10 cellular contexts compared by ENCODE assay signal in the genomic region with DNA sequence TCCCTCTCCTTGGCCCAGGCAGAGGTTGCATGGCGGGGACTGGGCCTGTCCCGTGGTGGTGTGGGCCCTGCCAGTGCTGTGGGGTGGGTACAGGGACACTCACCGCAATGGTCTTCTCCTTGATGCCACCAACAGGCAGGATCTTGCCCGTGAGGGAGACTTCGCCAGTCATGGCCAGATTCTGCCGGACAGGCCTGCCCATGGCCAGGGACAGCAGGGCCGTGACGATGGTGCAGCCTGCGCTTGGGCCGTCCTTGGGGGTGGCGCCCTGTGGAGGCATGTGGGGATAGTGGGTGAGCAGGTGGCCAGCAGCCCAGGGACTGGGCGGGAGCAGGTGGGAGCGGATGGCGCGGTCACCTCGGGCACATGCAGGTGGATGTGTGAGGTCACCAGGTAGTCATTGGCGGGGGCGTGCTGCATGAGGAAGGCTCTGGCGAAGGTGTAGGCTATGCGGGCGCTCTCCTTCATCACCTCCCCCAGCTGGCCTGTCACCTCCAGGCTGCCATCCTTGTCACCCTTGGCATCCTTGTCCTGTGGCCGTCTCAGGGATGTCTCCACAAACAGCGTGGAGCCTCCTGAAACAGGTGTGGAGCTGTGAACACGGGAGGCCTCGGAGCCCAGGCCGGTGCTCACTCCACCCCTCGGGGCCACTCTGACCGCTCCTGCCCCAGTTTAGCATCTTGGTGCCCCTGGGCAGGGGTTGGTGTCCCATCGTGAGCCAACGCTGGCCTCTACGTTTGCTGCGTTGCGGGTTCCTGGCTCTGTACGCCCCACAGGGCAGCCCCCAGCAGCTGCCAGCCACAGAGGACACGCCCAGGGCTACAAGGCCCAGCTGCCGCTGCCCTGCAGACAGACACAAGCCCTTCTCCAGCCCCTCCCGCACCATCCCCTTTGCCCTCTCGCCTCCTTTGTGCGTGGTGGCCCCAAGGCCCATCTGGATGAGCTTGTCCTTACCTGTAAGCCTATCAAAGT. TPM values are rescaled to one million over a fixed set of nuclear protein-coding genes. Genes with fewer than 3 reads are reported as not detected.
DNase-seq lines count a peak whose midpoint lies in the region; FAIRE-seq lines count a peak whose summit lies in the region.
"Had no signal": no experiment of that assay in that cellular context is flagged by ENCODE, and none has a peak within 500 bp of the region (broad histone marks: within the 10 kb centered on the region; RNA-seq: fewer than 3 reads in every experiment).

No MANE protein-coding gene starts in this region.

- H2BK12ac ChIP-seq in trophoblast cell (ENCODE audit: low read length), result no peak overlapping the region

- H3K27me3 Mint-ChIP-seq in activated naive CD8-positive, alpha-beta T cell treated with anti-CD3 and anti-CD28 coated beads for 36 hours, result peaks cover 15% of the 10 kb centered on the region

- H2AK5ac ChIP-seq in trophoblast cell (ENCODE audit: low read length), result no peak overlapping the region

- no peak overlapping the region for H4K91ac ChIP-seq in trophoblast cell (ENCODE audit: low read depth, low read length)

- WGBS in trophoblast cell (ENCODE audit: extremely low coverage, insufficient coverage, insufficient read length), result no CpG with 5 or more reads among the region's 39 CpGs

- peak overlapping the region; percentile 3 for H2AFZ ChIP-seq in trophoblast cell (ENCODE audit: insufficient read depth, low read length, poor library complexity)

- peak overlapping the region; percentile 99 for H3K27ac Mint-ChIP-seq in activated naive CD8-positive, alpha-beta T cell treated with anti-CD3 and anti-CD28 coated beads for 36 hours

- no peak for FAIRE-seq in GM19239 (lab: Jason Lieb, UNC)
- FAIRE-seq: A204.1 had no signal

- DNase-seq in DMS53 (lab: John Stamatoyannopoulos, UW), result peak; percentile 37
- no peak for DNase-seq in DMS53 treated with DMSO at 0.1 percent for 48 hours (lab: John Stamatoyannopoulos, UW; ENCODE audit: unreplicated experiment)
- peak; percentile 34 for DNase-seq in HT1080 (ENCODE audit: low read depth)
- DNase-seq in activated naive CD8-positive, alpha-beta T cell treated with anti-CD3 and anti-CD28 coated beads for 36 hours, result peak; percentile 43
- DNase-seq in trophoblast cell, result peak; percentile 48 to 60
- no peak for DNase-seq in NCI-H774 (lab: John Stamatoyannopoulos, UW)
- no peak for DNase-seq in NCI-H2029 (lab: John Stamatoyannopoulos, UW)
- DNase-seq in GM19239 (ENCODE audit: insufficient read length, low spot score), result no peak
- DNase-seq: NCI-H2227 treated with DMSO at 0.1 percent for 48 hours had no signal

- H3K9ac ChIP-seq in trophoblast cell (ENCODE audit: low read length), result no peak overlapping the region

- peaks cover 6 to 8% of the 10 kb centered on the region in 2 experiments for H3K4me1 ChIP-seq in trophoblast cell (ENCODE audit: control insufficient read depth in 1 of 2, insufficient read depth in 2 of 2, low read length in 2 of 2)

- no peak overlapping the region for H2BK120ac ChIP-seq in trophoblast cell (ENCODE audit: insufficient read depth, low read length, poor library complexity)

- H4K8ac ChIP-seq in trophoblast cell (ENCODE audit: low read depth, low read length), result no peak overlapping the region

- no peaks in the 10 kb centered on the region for H3K9me3 Mint-ChIP-seq in activated naive CD8-positive, alpha-beta T cell treated with anti-CD3 and anti-CD28 coated beads for 36 hours

- no peak overlapping the region for H4K12ac ChIP-seq in trophoblast cell (ENCODE audit: low read depth, low read length)

- H3K4me1 Mint-ChIP-seq in activated naive CD8-positive, alpha-beta T cell treated with anti-CD3 and anti-CD28 coated beads for 36 hours, result peaks cover 21% of the 10 kb centered on the region

- H3K4ac ChIP-seq in trophoblast cell (ENCODE audit: low read depth, low read length), result peak overlapping the region; percentile 99

- H3K27ac ChIP-seq in trophoblast cell (ENCODE audit: low read depth, low read length), result no peak overlapping the region

- H2BK5ac ChIP-seq in trophoblast cell (ENCODE audit: low read depth, low read length, poor library complexity), result no peak overlapping the region

- H3K9me3 ChIP-seq in trophoblast cell (ENCODE audit: insufficient read depth, low read depth, low read length), result no peaks in the 10 kb centered on the region

- peaks cover 66 to 68% of the 10 kb centered on the region in 2 experiments for H3K36me3 ChIP-seq in trophoblast cell (ENCODE audit: control insufficient read depth in 1 of 2, insufficient read depth in 2 of 2, low read length in 2 of 2)

- H3K4me2 ChIP-seq in trophoblast cell (ENCODE audit: low read length), result no peak overlapping the region

- H3K27me3 ChIP-seq in trophoblast cell (ENCODE audit: insufficient read depth, low read length), result no peaks in the 10 kb centered on the region

- H3K36me3 Mint-ChIP-seq in activated naive CD8-positive, alpha-beta T cell treated with anti-CD3 and anti-CD28 coated beads for 36 hours, result peaks cover 54% of the 10 kb centered on the region

- peaks cover 31% of the 10 kb centered on the region for H3K79me2 ChIP-seq in trophoblast cell (ENCODE audit: control insufficient read depth, insufficient read depth, low read length, poor library complexity)

- no peak overlapping the region for H3K4me3 ChIP-seq in trophoblast cell (ENCODE audit: low read depth, low read length)

- no peak overlapping the region for H3K18ac ChIP-seq in trophoblast cell (ENCODE audit: low read length)

- no peak overlapping the region for H3K14ac ChIP-seq in trophoblast cell (ENCODE audit: low read length)

- peaks cover 7% of the 10 kb centered on the region for H3K79me1 ChIP-seq in trophoblast cell (ENCODE audit: low read length)

- H3K23ac ChIP-seq in trophoblast cell (ENCODE audit: low read length), result no peak overlapping the region

- H3K4me3 Mint-ChIP-seq in activated naive CD8-positive, alpha-beta T cell treated with anti-CD3 and anti-CD28 coated beads for 36 hours, result peak overlapping the region; percentile 99

RNA-seq across cellular contexts. Expression of a gene that starts 3.4 kb away (rescaled TPM):
- 1,434 and 2,039 TPM in 2 replicates for total RNA-seq in HT1080 (2014; rRNA removed; shearing (Covaris generic))
- 933 and 1,408 TPM in 2 replicates for polyA plus RNA-seq in HT1080 (2015; cell fraction: cytosol; rRNA removed)
- polyA plus RNA-seq in HT1080 (2015; cell fraction: nucleus; rRNA removed), result 312 and 437 TPM in 2 replicates
- total RNA-seq in activated naive CD8-positive, alpha-beta T cell treated with anti-CD3 and anti-CD28 coated beads for 36 hours, result 1,000 to 10,000 TPM; 1,649 to 1,711 TPM
- polyA plus RNA-seq in trophoblast cell (2013), result 1,527 and 1,530 TPM in 2 replicates

RNA-seq across cellular contexts. Expression of a gene that starts 12.7 kb away (rescaled TPM):
- 4.5 and 6.2 TPM in 2 replicates for total RNA-seq in HT1080 (2014; rRNA removed; shearing (Covaris generic))
- polyA plus RNA-seq in HT1080 (2015; cell fraction: cytosol; rRNA removed), result 10.3 and 10.5 TPM in 2 replicates
- 10.3 and 20.6 TPM in 2 replicates for polyA plus RNA-seq in HT1080 (2015; cell fraction: nucleus; rRNA removed)
- 1 to 10 TPM; 1.5 to 3.2 TPM for total RNA-seq in activated naive CD8-positive, alpha-beta T cell treated with anti-CD3 and anti-CD28 coated beads for 36 hours
- polyA plus RNA-seq in trophoblast cell (2013), result 8.4 and 8.7 TPM in 2 replicates

RNA-seq across cellular contexts. Expression of a gene that starts 13.2 kb away (rescaled TPM):
- total RNA-seq in HT1080 (2014; rRNA removed; shearing (Covaris generic)), result 234 and 256 TPM in 2 replicates
- polyA plus RNA-seq in HT1080 (2015; cell fraction: cytosol; rRNA removed), result 91.2 and 117 TPM in 2 replicates
- 57.7 and 59.2 TPM in 2 replicates for polyA plus RNA-seq in HT1080 (2015; cell fraction: nucleus; rRNA removed)
- 10 to 100 TPM; 44.6 to 53.5 TPM for total RNA-seq in activated naive CD8-positive, alpha-beta T cell treated with anti-CD3 and anti-CD28 coated beads for 36 hours
- 31.3 and 32.4 TPM in 2 replicates for polyA plus RNA-seq in trophoblast cell (2013)

RNA-seq across cellular contexts. Expression of a gene that starts 26.5 kb away (rescaled TPM):
- total RNA-seq in HT1080 (2014; rRNA removed; shearing (Covaris generic)), result 139 and 153 TPM in 2 replicates
- 126 and 131 TPM in 2 replicates for polyA plus RNA-seq in HT1080 (2015; cell fraction: cytosol; rRNA removed)
- 195 and 210 TPM in 2 replicates for polyA plus RNA-seq in HT1080 (2015; cell fraction: nucleus; rRNA removed)
- 100 to 1,000 TPM; 277 to 287 TPM for total RNA-seq in activated naive CD8-positive, alpha-beta T cell treated with anti-CD3 and anti-CD28 coated beads for 36 hours
- polyA plus RNA-seq in trophoblast cell (2013), result 37.6 and 38.8 TPM in 2 replicates

RNA-seq across cellular contexts. Expression of a gene that starts 27.0 kb away (rescaled TPM):
- 0.20 TPM in 1 of 2 replicates, not detected in the other for total RNA-seq in HT1080 (2014; rRNA removed; shearing (Covaris generic))
- not detected in 2 replicates for polyA plus RNA-seq in HT1080 (2015; cell fraction: cytosol; rRNA removed)
- polyA plus RNA-seq in HT1080 (2015; cell fraction: nucleus; rRNA removed), result not detected in 2 replicates
- not detected for total RNA-seq in activated naive CD8-positive, alpha-beta T cell treated with anti-CD3 and anti-CD28 coated beads for 36 hours
- polyA plus RNA-seq in trophoblast cell (2013), result 0.11 and 0.19 TPM in 2 replicates

Comparison
In these comparisons a context has a peak if more than half of its experiments do, and no peak if none do; other contexts are left out.
1. DNase-seq: peak in DMS53 (single experiment), HT1080 (single experiment), activated naive CD8-positive, alpha-beta T cell treated with anti-CD3 and anti-CD28 coated beads for 36 hours (single experiment) and trophoblast cell (2 of 2); none in DMS53 treated with DMSO at 0.1 percent for 48 hours (single experiment), NCI-H774 (single experiment), NCI-H2029 (single experiment) and GM19239 (single experiment).